ENCODE assay signal across 9 cellular contexts in the genomic region with DNA sequence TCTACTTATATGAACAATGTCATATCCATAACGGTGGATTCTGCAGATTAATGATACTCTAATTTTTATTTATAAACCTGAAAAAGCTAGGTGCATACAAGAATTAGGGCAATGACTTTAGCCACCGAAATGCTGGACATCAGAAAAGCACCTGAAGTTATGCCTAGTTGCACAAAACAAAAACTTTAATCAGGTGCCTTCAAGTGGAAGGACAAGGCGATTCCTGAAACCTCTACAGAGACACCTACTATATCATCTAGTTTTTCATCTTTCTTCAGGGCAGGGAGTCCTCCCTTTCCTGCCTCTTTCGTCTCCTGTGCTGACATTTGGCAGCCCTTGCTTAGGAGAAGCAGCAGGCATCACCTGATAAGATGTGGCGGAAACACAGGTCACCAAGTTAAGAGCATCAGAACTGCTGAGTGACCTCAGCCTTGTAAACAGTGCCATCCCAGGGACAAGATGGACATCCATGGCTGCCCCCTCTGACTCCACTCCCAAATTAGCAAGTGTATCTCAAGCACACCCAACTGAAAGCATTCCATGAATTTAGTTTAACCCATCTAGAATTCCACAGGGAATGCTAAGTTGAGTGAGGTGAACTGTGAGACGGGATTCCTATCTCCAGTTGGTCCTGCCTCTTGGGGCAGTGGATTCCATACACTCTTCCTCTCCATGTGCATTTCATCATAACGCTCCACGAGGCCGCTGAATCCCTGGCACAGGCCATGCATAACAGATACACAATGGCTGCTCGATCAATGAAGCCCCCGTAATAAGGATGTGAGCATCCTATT. TPM values are rescaled to one million over a fixed set of nuclear protein-coding genes. Genes with fewer than 3 reads are reported as not detected.
A peak's percentile ranks its signal among the peaks of the same experiment; 100 is the strongest.
DNase-seq lines count a peak whose midpoint lies in the region; ATAC-seq, FAIRE-seq and TF ChIP-seq lines count a peak whose summit lies in the region.
"Had no signal": no experiment of that assay in that cellular context is flagged by ENCODE, and none has a peak within 500 bp of the region (broad histone marks: within the 10 kb centered on the region; RNA-seq: fewer than 3 reads in every experiment).

No MANE protein-coding gene starts in this region.

- in situ Hi-C loops in G401 (cut with HindIII; ENCODE audit: low sequenced_read_pairs) = no loop called here

- H3K4me2 ChIP-seq in endothelial cell of umbilical vein (ENCODE audit: insufficient read depth, low read length) = peak overlapping the region; percentile 69

- no peaks in the 10 kb centered on the region for H3K27me3 Mint-ChIP-seq in natural killer cell (ENCODE audit: low read depth in 2 of 2)
- H3K27me3 Mint-ChIP-seq: dendritic cell treated with granulocyte-macrophage colony-stimulating factor and Interleukin-4, amounts not matched to agents 40 ng/mL and 50 ng/mL, for 4 days had no signal

- H3K27ac ChIP-seq in Peyer's patch (peak overlapping the region in 3 of 4 donors; percentile 12 to 79 (median 56)), endothelial cell of umbilical vein (ENCODE audit: insufficient read depth, low read depth, low read length) (peak overlapping the region; percentile 96)

- dilution Hi-C loops in endothelial cell of umbilical vein (cut with MboI; ENCODE audit: extremely low pct_ligation_motif_present, low sequenced_read_pairs) = no loop called here

- H3K4me1 Mint-ChIP-seq in natural killer cell = peaks cover 88 to 94% of the 10 kb centered on the region in 2 donors

- peak overlapping the region; percentile 77 for H3K4me3 Mint-ChIP-seq in natural killer cell
- H3K4me3 Mint-ChIP-seq: dendritic cell treated with granulocyte-macrophage colony-stimulating factor and Interleukin-4, amounts not matched to agents 40 ng/mL and 50 ng/mL, for 4 days had no signal

- peaks cover 11 to 88% (median 27%) of the 10 kb centered on the region in 4 donors for H3K4me1 ChIP-seq in Peyer's patch
- H3K4me1 ChIP-seq in endothelial cell of umbilical vein (ENCODE audit: control insufficient read depth, extremely low read depth, insufficient read depth, low read length) = peaks cover 79% of the 10 kb centered on the region

- POLR2A ChIA-PET in endothelial cell of umbilical vein (lab: Charles Lee) = interaction anchor here (1.2 kb wide), 1 partner anchor 26 kb away, joined by 4 read pairs; no protein-coding TSS in a partner anchor

- TF ChIP-seq POLR2A in Peyer's patch (IDR thresholded peaks at IDR 0.05) (no peak), endothelial cell of umbilical vein (IDR thresholded peaks at IDR 0.05; ENCODE audit: low read depth, low read length) (no peak)

- H3K9me3 Mint-ChIP-seq in natural killer cell = no peaks in the 10 kb centered on the region
- H3K9me3 Mint-ChIP-seq: dendritic cell treated with granulocyte-macrophage colony-stimulating factor and Interleukin-4, amounts not matched to agents 40 ng/mL and 50 ng/mL, for 4 days had no signal

- H3K36me3 ChIP-seq in Peyer's patch = no peaks in the 10 kb centered on the region
- peaks cover 2 to 7% of the 10 kb centered on the region in 2 experiments for H3K36me3 ChIP-seq in endothelial cell of umbilical vein (ENCODE audit: control insufficient read depth in 2 of 2, extremely low read depth in 1 of 2, insufficient read depth in 2 of 2, low read length in 2 of 2)

- no peak for TF ChIP-seq CTCF in Peyer's patch (IDR thresholded peaks at IDR 0.05)
- TF ChIP-seq CTCF in endothelial cell of umbilical vein (IDR thresholded peaks at IDR 0.05; ENCODE audit: extremely low read depth in 1 of 2, insufficient read depth in 1 of 2, low read depth in 1 of 2, low read length in 2 of 2) = no peak
- TF ChIP-seq CTCF in natural killer cell (IDR thresholded peaks at IDR 0.05) = no peak

- no peak for ATAC-seq in natural killer cell
- ATAC-seq in HG03521 (IDR thresholded peaks at IDR 0.05; ENCODE audit: unreplicated experiment) = no peak
- no peak for ATAC-seq in GM21723 (IDR thresholded peaks at IDR 0.05; ENCODE audit: unreplicated experiment)

- no peaks in the 10 kb centered on the region for H3K27me3 ChIP-seq in Peyer's patch
- no peaks in the 10 kb centered on the region for H3K27me3 ChIP-seq in endothelial cell of umbilical vein (ENCODE audit: control insufficient read depth in 2 of 2, insufficient read depth in 2 of 2, low read length in 2 of 2)

- DNase-seq in A172 (ENCODE audit: low spot score) (peak; percentile 45), Peyer's patch (peak in 1 of 3 donors; percentile 13), endothelial cell of umbilical vein (ENCODE audit: low read depth, low spot score) (no peak), natural killer cell (no peak), G401 (ENCODE audit: low spot score) (no peak), hypothalamus (lab: John Stamatoyannopoulos, UW) (no peak)

- H3K9me1 ChIP-seq in endothelial cell of umbilical vein (replicated peaks; ENCODE audit: control insufficient read depth, extremely low read depth, insufficient read depth, low read length) = no peaks in the 10 kb centered on the region

- peaks cover 88% of the 10 kb centered on the region for H3K79me2 ChIP-seq in endothelial cell of umbilical vein (ENCODE audit: control insufficient read depth, insufficient read depth, low read length)

- peak overlapping the region; percentile 89 for H3K9ac ChIP-seq in endothelial cell of umbilical vein (replicated peaks; ENCODE audit: extremely low read depth, insufficient read depth, low read length)

- H3K4me3 ChIP-seq in Peyer's patch (no peak overlapping the region), endothelial cell of umbilical vein (replicated peaks in 1 of 3; ENCODE audit: insufficient read depth in 1 of 3, low read depth in 1 of 3, low read length in 3 of 3) (peak overlapping the region in 1 of 3 experiments; percentile 8)

- no TSS peak for BruUV-seq in endothelial cell of umbilical vein (replicated peaks; lab: Mats Ljungman, UMichigan)

- peak overlapping the region; percentile 98 to 100 for H3K27ac Mint-ChIP-seq in natural killer cell
- H3K27ac Mint-ChIP-seq: dendritic cell treated with granulocyte-macrophage colony-stimulating factor and Interleukin-4, amounts not matched to agents 40 ng/mL and 50 ng/mL, for 4 days had no signal

- no peaks in the 10 kb centered on the region for H4K20me1 ChIP-seq in endothelial cell of umbilical vein (replicated peaks; ENCODE audit: control insufficient read depth, extremely low read depth, insufficient read depth, low read length)

- no peaks in the 10 kb centered on the region for H3K9me3 ChIP-seq in Peyer's patch
- no peaks in the 10 kb centered on the region for H3K9me3 ChIP-seq in endothelial cell of umbilical vein (replicated peaks; ENCODE audit: control insufficient read depth, insufficient read depth, low read length)

- CTCF ChIA-PET in endothelial cell of umbilical vein (lab: Charles Lee) = interaction anchor here (1.0 to 1.3 kb wide), 5 partner anchors 11 to 58 kb away, joined by 5 to 11 read pairs (median 6); partner anchors contain the start of gene CFAP58

- H2AFZ ChIP-seq in endothelial cell of umbilical vein (ENCODE audit: low read depth, low read length) = no peak overlapping the region

- intact Hi-C loops in endothelial cell of umbilical vein (cut with micrococcal nuclease) = loop anchor here (10.0 kb wide), 2 partner anchors 288 to 428 kb away; no protein-coding TSS in a partner anchor
- intact Hi-C loops in natural killer cell (cut with micrococcal nuclease) = loop anchor here (2.0 kb wide), 1 partner anchor 18 kb away; no protein-coding TSS in a partner anchor

- peak; percentile 37 for FAIRE-seq in endothelial cell of umbilical vein (lab: Jason Lieb, UNC)

- H3K36me3 Mint-ChIP-seq in natural killer cell = peaks cover 6% of the 10 kb centered on the region

TF ChIP-seq in endothelial cell of umbilical vein, 7 proteins besides CTCF, POLR2A, EP300 and RAD21 (continues in another document):
- TF ChIP-seq EZH2 (IDR thresholded peaks at IDR 0.05; ENCODE audit: borderline replicate concordance, low read depth, low read length, severe bottlenecking) (no peak), POLR2AphosphoS5 (IDR thresholded peaks at IDR 0.05; ENCODE audit: insufficient read depth, low read depth, low read length) (no peak), JUN (IDR thresholded peaks at IDR 0.05; ENCODE audit: borderline replicate concordance, insufficient read depth, insufficient read length, low read depth) (no peak), GATA2 (IDR thresholded peaks at IDR 0.05; ENCODE audit: insufficient read depth, insufficient read length, low read depth, low read length) (no peak), FOS (IDR thresholded peaks at IDR 0.05; ENCODE audit: borderline replicate concordance, insufficient read depth, low read length) (no peak)
- TF ChIP-seq, protein P1, sequence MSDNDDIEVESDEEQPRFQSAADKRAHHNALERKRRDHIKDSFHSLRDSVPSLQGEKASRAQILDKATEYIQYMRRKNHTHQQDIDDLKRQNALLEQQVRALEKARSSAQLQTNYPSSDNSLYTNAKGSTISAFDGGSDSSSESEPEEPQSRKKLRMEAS (IDR thresholded peaks at IDR 0.05; ENCODE audit: insufficient read depth, insufficient read length) = no peak

RNA-seq across cellular contexts. Expression of gene ITPRIP, which starts 5.8 kb away (rescaled TPM):
- 4.8 and 6.2 TPM in 2 replicates for total RNA-seq in A172 (2014; rRNA removed; shearing (Covaris generic))
- total RNA-seq in Peyer's patch = 1 to 10 TPM; 2.8 to 9.9 (median 7.7) TPM
- 31.4 and 33.3 TPM in 2 replicates for total RNA-seq in endothelial cell of umbilical vein
- 27.5 and 33.2 TPM in 2 replicates for polyA plus RNA-seq in endothelial cell of umbilical vein
- 30.0 and 32.0 TPM in 2 replicates for polyA plus RNA-seq in endothelial cell of umbilical vein (2011; cell fraction: cytosol; rRNA removed)
- 46.1 and 47.6 TPM in 2 replicates for polyA plus RNA-seq in endothelial cell of umbilical vein (2011; cell fraction: nucleus; rRNA removed)
- 33.9 and 36.0 TPM in 2 replicates for polyA plus RNA-seq in endothelial cell of umbilical vein (2012)
- polyA minus RNA-seq in endothelial cell of umbilical vein = 41.3 and 46.5 TPM in 2 replicates
- polyA minus RNA-seq in endothelial cell of umbilical vein (2011; cell fraction: cytosol; rRNA and poly(A)+ RNA removed) = 13.7 TPM
- polyA minus RNA-seq in endothelial cell of umbilical vein (2011; cell fraction: nucleus; rRNA and poly(A)+ RNA removed) = 69.6 and 71.3 TPM in 2 replicates
- total RNA-seq in natural killer cell = 100 to 1,000 TPM; 172 to 225 (median 176) TPM
- total RNA-seq in G401 (2014; rRNA removed; shearing (Covaris generic)) = 4.8 and 6.4 TPM in 2 replicates

RNA-seq across cellular contexts. Expression of gene CFAP58, which starts 21.2 kb away (rescaled TPM):
- 0.74 and 0.83 TPM in 2 replicates for total RNA-seq in A172 (2014; rRNA removed; shearing (Covaris generic))
- 1 to 10 TPM in 1 of 4 donors, not detected in 3; 2.5 TPM for total RNA-seq in Peyer's patch
- total RNA-seq in endothelial cell of umbilical vein = 0.29 and 0.35 TPM in 2 replicates
- polyA plus RNA-seq in endothelial cell of umbilical vein = 0.03 and 0.07 TPM in 2 replicates
- 0.10 and 0.17 TPM in 2 replicates for polyA plus RNA-seq in endothelial cell of umbilical vein (2011; cell fraction: cytosol; rRNA removed)
- polyA plus RNA-seq in endothelial cell of umbilical vein (2011; cell fraction: nucleus; rRNA removed) = 1.0 and 1.5 TPM in 2 replicates
- 0.55 and 0.61 TPM in 2 replicates for polyA plus RNA-seq in endothelial cell of umbilical vein (2012)
- 0.07 TPM in 1 of 2 replicates, not detected in the other for polyA minus RNA-seq in endothelial cell of umbilical vein
- polyA minus RNA-seq in endothelial cell of umbilical vein (2011; cell fraction: cytosol; rRNA and poly(A)+ RNA removed) = not detected
- polyA minus RNA-seq in endothelial cell of umbilical vein (2011; cell fraction: nucleus; rRNA and poly(A)+ RNA removed) = 0.34 and 0.72 TPM in 2 replicates
- total RNA-seq in natural killer cell = under 1 TPM; 0.07 to 0.15 (median 0.11) TPM
- total RNA-seq in G401 (2014; rRNA removed; shearing (Covaris generic)) = 0.37 and 2.0 TPM in 2 replicates
